7 cellular contexts compared by ENCODE assay signal in genomic region chr19:54674021-54674617, GRCh38. TPM values are rescaled to one million over a fixed set of nuclear protein-coding genes. Genes with fewer than 3 reads are reported as not detected.
DNase-seq lines count a peak whose midpoint lies in the region; ATAC-seq and TF ChIP-seq lines count a peak whose summit lies in the region.

No MANE protein-coding gene starts in this region.

- DNase-seq in GM03348 (ENCODE audit: low spot score) (peak; percentile 31), M059J (ENCODE audit: low read depth) (peak; percentile 38), SW480 (ENCODE audit: low spot score) (peak; percentile 69), kidney epithelial cell (ENCODE audit: low read depth) (no peak), OCI-M2 (lab: John Stamatoyannopoulos, UW; ENCODE audit: unreplicated experiment) (no peak)
- DNase-seq in activated T-cell treated with anti-CD3 and anti-CD28 coated beads, Interleukin-2, amount 50 U/mL, for 4 hours, result no peak

- H3K4me1 Mint-ChIP-seq in activated T-cell treated with anti-CD3 and anti-CD28 coated beads, Interleukin-2, amount 50 U/mL, for 4 hours (ENCODE audit: low read depth), result no peaks in the 10 kb centered on the region

- no peak overlapping the region for H3K4me3 Mint-ChIP-seq in activated T-cell treated with anti-CD3 and anti-CD28 coated beads, Interleukin-2, amount 50 U/mL, for 4 hours

- no peak for ATAC-seq in activated T-cell treated with anti-CD3 and anti-CD28 coated beads, Interleukin-2, amount 50 U/mL, for 4 hours
- ATAC-seq in GM21737 (IDR thresholded peaks at IDR 0.05; ENCODE audit: unreplicated experiment), result no peak

- no peak overlapping the region for H3K4me3 ChIP-seq in kidney epithelial cell (ENCODE audit: low read depth, low read length)

- no peaks in the 10 kb centered on the region for H3K36me3 Mint-ChIP-seq in activated T-cell treated with anti-CD3 and anti-CD28 coated beads, Interleukin-2, amount 50 U/mL, for 4 hours (ENCODE audit: insufficient read depth)

- TF ChIP-seq CTCF in kidney epithelial cell (IDR thresholded peaks at IDR 0.05; ENCODE audit: insufficient read depth, low read length, poor library complexity, severe bottlenecking), result peak; percentile 47

- peaks cover 8% of the 10 kb centered on the region for H3K9me3 Mint-ChIP-seq in activated T-cell treated with anti-CD3 and anti-CD28 coated beads, Interleukin-2, amount 50 U/mL, for 4 hours

- peaks cover 20% of the 10 kb centered on the region for H3K27me3 Mint-ChIP-seq in activated T-cell treated with anti-CD3 and anti-CD28 coated beads, Interleukin-2, amount 50 U/mL, for 4 hours (ENCODE audit: low read depth)

- no peaks in the 10 kb centered on the region for H3K36me3 ChIP-seq in kidney epithelial cell (ENCODE audit: control insufficient read depth, insufficient read depth, low read length)

- H3K27me3 ChIP-seq in kidney epithelial cell (ENCODE audit: control insufficient read depth, insufficient read depth, low read length), result no peaks in the 10 kb centered on the region

RNA-seq across cellular contexts. Expression of gene LILRB4, which starts 11.3 kb away (rescaled TPM):
- not detected in 2 replicates for total RNA-seq in M059J (2014; rRNA removed; shearing (Covaris generic))
- total RNA-seq in kidney epithelial cell, result 2.7 TPM in 1 of 2 replicates, not detected in the other
- total RNA-seq in activated T-cell treated with anti-CD3 and anti-CD28 coated beads, Interleukin-2, amount 50 U/mL, for 4 hours, result under 1 TPM in 1 of 3 donors, not detected in 2; 0.22 TPM

RNA-seq across cellular contexts. Expression of gene LILRB1, which starts 43.8 kb away (rescaled TPM):
- total RNA-seq in M059J (2014; rRNA removed; shearing (Covaris generic)), result not detected in 2 replicates
- not detected in 2 replicates for total RNA-seq in kidney epithelial cell
- 1 to 10 TPM in 1 of 3 donors, under 1 TPM in 2; 0.37 to 1.1 (median 0.83) TPM for total RNA-seq in activated T-cell treated with anti-CD3 and anti-CD28 coated beads, Interleukin-2, amount 50 U/mL, for 4 hours

RNA-seq across cellular contexts. Expression of gene KIR3DL3, which starts 50.1 kb away (rescaled TPM):
- total RNA-seq in M059J (2014; rRNA removed; shearing (Covaris generic)), result not detected in 2 replicates
- total RNA-seq in kidney epithelial cell, result not detected in 2 replicates
- not detected for total RNA-seq in activated T-cell treated with anti-CD3 and anti-CD28 coated beads, Interleukin-2, amount 50 U/mL, for 4 hours

Comparison
In these comparisons a context has a peak if more than half of its experiments do, and no peak if none do; other contexts are left out.
1. DNase-seq: peak in GM03348 (single experiment), M059J (single experiment) and SW480 (single experiment); none in kidney epithelial cell (single experiment), activated T-cell treated with anti-CD3 and anti-CD28 coated beads, Interleukin-2, amount 50 U/mL, for 4 hours (single experiment) and OCI-M2 (single experiment).